ENCODE assay signal across 26 cellular contexts in the genomic region with DNA sequence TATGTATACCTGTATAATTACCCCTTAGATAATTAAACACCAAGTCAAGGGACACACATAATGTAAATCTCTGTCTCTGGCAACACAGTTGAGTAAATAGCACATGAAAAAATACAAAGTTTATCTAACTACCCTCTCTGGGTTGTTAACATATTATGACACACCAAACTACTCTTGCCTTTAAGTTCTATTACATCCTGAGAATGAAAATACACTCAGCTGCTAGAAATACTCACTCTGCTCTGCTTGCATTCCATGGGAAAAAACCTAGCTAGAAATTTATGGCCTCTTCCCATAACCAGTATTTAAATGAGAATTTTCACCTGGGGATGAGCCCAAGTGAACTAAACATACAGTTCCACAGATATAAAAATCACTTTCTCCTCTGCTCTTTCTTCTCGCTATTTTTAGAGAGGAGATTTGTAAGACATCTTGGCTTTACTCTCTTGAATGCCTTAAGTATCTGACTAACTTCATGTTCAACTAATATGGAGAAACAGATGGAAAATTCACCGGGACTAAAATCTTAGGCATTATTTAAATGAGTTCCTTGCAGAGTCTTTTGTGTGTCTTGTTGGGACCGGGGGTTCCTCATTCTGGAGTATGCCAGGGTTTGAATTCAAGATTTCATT.
DNase-seq lines count a peak whose midpoint lies in the region; ATAC-seq and FAIRE-seq lines count a peak whose summit lies in the region.
"Had no signal": no experiment of that assay in that cellular context is flagged by ENCODE, and none has a peak within 500 bp of the region (broad histone marks: within the 10 kb centered on the region; RNA-seq: fewer than 3 reads in every experiment).

No MANE protein-coding gene starts in this region.

- DNase-seq in activated naive CD4-positive, alpha-beta T cell treated with anti-CD3 and anti-CD28 coated beads for 36 hours: no peak
- DNase-seq in activated naive CD4-positive, alpha-beta T cell treated with anti-CD3 and anti-CD28 coated beads, Interleukin-2, amount 50 U/mL, for 72 hours (ENCODE audit: low spot score in 2 of 2): no peak
- DNase-seq in myocyte (ENCODE audit: low read depth) (peak; percentile 6), frontal cortex (ENCODE audit: low spot score in 2 of 2) (no peak), NCI-H524 (lab: John Stamatoyannopoulos, UW) (no peak)
- no peak for DNase-seq in stimulated activated naive B cell treated with anti-CD40 and anti-IgM and Interleukin-4, amounts not matched to agents 10 μg/mL and 1 μg/mL and 100 μg/mL, for 72 hours
- no peak for DNase-seq in stimulated activated CD4-positive, alpha-beta T cell treated with anti-CD3 and anti-CD28 coated beads, Interleukin-1b, Interleukin-23, amount 100 ng/mL, for 48 hours
- DNase-seq: activated CD8-positive, alpha-beta memory T cell treated with anti-CD3 and anti-CD28 coated beads for 24 hours; activated T-cell treated with anti-CD3 and anti-CD28 coated beads, Interleukin-2, amount 50 U/mL, for 48 hours; body of pancreas; endodermal cell; KBM-7; midbrain; NCI-H2171; NCI-H510A treated with DMSO at 0.1 percent for 48 hours; NK-92 treated with Interleukin-12 subunit alpha and Interleukin-12 subunit beta, amount 100 ng/mL, for 24 hours; SHP77; sigmoid colon; stimulated activated CD4-positive, alpha-beta T cell treated with anti-CD3 and anti-CD28 coated beads, Interleukin-2, amount 100 ng/mL, for 24 hours; T-helper 9 cell; testis had no signal

- no peak overlapping the region for H3K4me3 Mint-ChIP-seq in activated naive CD4-positive, alpha-beta T cell treated with anti-CD3 and anti-CD28 coated beads for 36 hours
- H3K4me3 Mint-ChIP-seq in activated T-helper 17 cell treated with anti-CD3 and anti-CD28 coated beads, Interleukin-2, amount 50 U/mL, for 72 hours: peak overlapping the region; percentile 17
- no peak overlapping the region for H3K4me3 Mint-ChIP-seq in stimulated activated naive B cell treated with anti-CD40 and anti-IgM and Interleukin-4, amounts not matched to agents 10 μg/mL and 1 μg/mL and 100 μg/mL, for 72 hours
- H3K4me3 Mint-ChIP-seq: endodermal cell had no signal

- FAIRE-seq in frontal cortex (lab: Jason Lieb, UNC): no peak
- FAIRE-seq: GM12878, islet of Langerhans had no signal

- intact Hi-C loops in activated naive CD4-positive, alpha-beta T cell treated with anti-CD3 and anti-CD28 coated beads for 36 hours (cut with micrococcal nuclease): no loop called here

- peak overlapping the region; percentile 61 for H3K27ac Mint-ChIP-seq in activated naive CD4-positive, alpha-beta T cell treated with anti-CD3 and anti-CD28 coated beads for 36 hours
- H3K27ac Mint-ChIP-seq in activated naive CD4-positive, alpha-beta T cell treated with anti-CD3 and anti-CD28 coated beads, Interleukin-2, amount 50 U/mL, for 72 hours: peak overlapping the region in 1 of 2 donors; percentile 83
- H3K27ac Mint-ChIP-seq in activated T-helper 17 cell treated with anti-CD3 and anti-CD28 coated beads, Interleukin-2, amount 50 U/mL, for 72 hours: peak overlapping the region; percentile 54
- peak overlapping the region; percentile 92 for H3K27ac Mint-ChIP-seq in stimulated activated naive B cell treated with anti-CD40 and anti-IgM and Interleukin-4, amounts not matched to agents 10 μg/mL and 1 μg/mL and 100 μg/mL, for 72 hours
- H3K27ac Mint-ChIP-seq: endodermal cell, progenitor cell of endocrine pancreas had no signal

- CTCF ChIA-PET in activated naive CD4-positive, alpha-beta T cell treated with anti-CD3 and anti-CD28 coated beads for 36 hours (lab: Charles Lee): interaction anchor here (0.5 to 0.7 kb wide), 2 partner anchors 36 to 144 kb away, joined by 3 read pairs; no protein-coding TSS in a partner anchor

- peaks cover 7% of the 10 kb centered on the region for H3K9me3 Mint-ChIP-seq in activated naive CD4-positive, alpha-beta T cell treated with anti-CD3 and anti-CD28 coated beads for 36 hours
- H3K9me3 Mint-ChIP-seq in activated naive CD4-positive, alpha-beta T cell treated with anti-CD3 and anti-CD28 coated beads, Interleukin-2, amount 50 U/mL, for 72 hours: no peaks in the 10 kb centered on the region
- peaks cover 3% of the 10 kb centered on the region for H3K9me3 Mint-ChIP-seq in activated T-helper 17 cell treated with anti-CD3 and anti-CD28 coated beads, Interleukin-2, amount 50 U/mL, for 72 hours
- no peaks in the 10 kb centered on the region for H3K9me3 Mint-ChIP-seq in stimulated activated naive B cell treated with anti-CD40 and anti-IgM and Interleukin-4, amounts not matched to agents 10 μg/mL and 1 μg/mL and 100 μg/mL, for 72 hours

- ATAC-seq in activated naive CD4-positive, alpha-beta T cell treated with anti-CD3 and anti-CD28 coated beads, Interleukin-2, amount 50 U/mL, for 72 hours: no peak
- no peak for ATAC-seq in activated T-helper 17 cell treated with anti-CD3 and anti-CD28 coated beads, Interleukin-2, amount 50 U/mL, for 72 hours (replicated peaks)
- no peak for ATAC-seq in stimulated activated naive B cell treated with anti-CD40 and anti-IgM and Interleukin-4, amounts not matched to agents 10 μg/mL and 1 μg/mL and 100 μg/mL, for 72 hours (replicated peaks)
- ATAC-seq: body of pancreas, gastroesophageal sphincter, GM12878 had no signal

- H3K36me3 Mint-ChIP-seq in activated naive CD4-positive, alpha-beta T cell treated with anti-CD3 and anti-CD28 coated beads for 36 hours (ENCODE audit: low read depth): peaks cover 46% of the 10 kb centered on the region
- H3K36me3 Mint-ChIP-seq in activated naive CD4-positive, alpha-beta T cell treated with anti-CD3 and anti-CD28 coated beads, Interleukin-2, amount 50 U/mL, for 72 hours: peaks cover 34 to 64% of the 10 kb centered on the region in 2 donors
- peaks cover 58% of the 10 kb centered on the region for H3K36me3 Mint-ChIP-seq in activated T-helper 17 cell treated with anti-CD3 and anti-CD28 coated beads, Interleukin-2, amount 50 U/mL, for 72 hours (ENCODE audit: low read depth)
- H3K36me3 Mint-ChIP-seq in stimulated activated naive B cell treated with anti-CD40 and anti-IgM and Interleukin-4, amounts not matched to agents 10 μg/mL and 1 μg/mL and 100 μg/mL, for 72 hours: peaks cover 52 to 64% of the 10 kb centered on the region in 2 donors

- no peaks in the 10 kb centered on the region for H3K27me3 Mint-ChIP-seq in activated naive CD4-positive, alpha-beta T cell treated with anti-CD3 and anti-CD28 coated beads for 36 hours (ENCODE audit: low read depth)
- no peaks in the 10 kb centered on the region for H3K27me3 Mint-ChIP-seq in activated T-helper 17 cell treated with anti-CD3 and anti-CD28 coated beads, Interleukin-2, amount 50 U/mL, for 72 hours
- no peaks in the 10 kb centered on the region for H3K27me3 Mint-ChIP-seq in stimulated activated naive B cell treated with anti-CD40 and anti-IgM and Interleukin-4, amounts not matched to agents 10 μg/mL and 1 μg/mL and 100 μg/mL, for 72 hours
- H3K27me3 Mint-ChIP-seq: progenitor cell of endocrine pancreas had no signal

- peaks cover 66% of the 10 kb centered on the region for H3K4me1 Mint-ChIP-seq in activated naive CD4-positive, alpha-beta T cell treated with anti-CD3 and anti-CD28 coated beads for 36 hours (ENCODE audit: low read depth)
- peaks cover 15% of the 10 kb centered on the region for H3K4me1 Mint-ChIP-seq in activated T-helper 17 cell treated with anti-CD3 and anti-CD28 coated beads, Interleukin-2, amount 50 U/mL, for 72 hours
- peaks cover 29 to 47% of the 10 kb centered on the region in 2 donors for H3K4me1 Mint-ChIP-seq in stimulated activated naive B cell treated with anti-CD40 and anti-IgM and Interleukin-4, amounts not matched to agents 10 μg/mL and 1 μg/mL and 100 μg/mL, for 72 hours
- H3K4me1 Mint-ChIP-seq: endodermal cell had no signal
